In the genomic region with DNA sequence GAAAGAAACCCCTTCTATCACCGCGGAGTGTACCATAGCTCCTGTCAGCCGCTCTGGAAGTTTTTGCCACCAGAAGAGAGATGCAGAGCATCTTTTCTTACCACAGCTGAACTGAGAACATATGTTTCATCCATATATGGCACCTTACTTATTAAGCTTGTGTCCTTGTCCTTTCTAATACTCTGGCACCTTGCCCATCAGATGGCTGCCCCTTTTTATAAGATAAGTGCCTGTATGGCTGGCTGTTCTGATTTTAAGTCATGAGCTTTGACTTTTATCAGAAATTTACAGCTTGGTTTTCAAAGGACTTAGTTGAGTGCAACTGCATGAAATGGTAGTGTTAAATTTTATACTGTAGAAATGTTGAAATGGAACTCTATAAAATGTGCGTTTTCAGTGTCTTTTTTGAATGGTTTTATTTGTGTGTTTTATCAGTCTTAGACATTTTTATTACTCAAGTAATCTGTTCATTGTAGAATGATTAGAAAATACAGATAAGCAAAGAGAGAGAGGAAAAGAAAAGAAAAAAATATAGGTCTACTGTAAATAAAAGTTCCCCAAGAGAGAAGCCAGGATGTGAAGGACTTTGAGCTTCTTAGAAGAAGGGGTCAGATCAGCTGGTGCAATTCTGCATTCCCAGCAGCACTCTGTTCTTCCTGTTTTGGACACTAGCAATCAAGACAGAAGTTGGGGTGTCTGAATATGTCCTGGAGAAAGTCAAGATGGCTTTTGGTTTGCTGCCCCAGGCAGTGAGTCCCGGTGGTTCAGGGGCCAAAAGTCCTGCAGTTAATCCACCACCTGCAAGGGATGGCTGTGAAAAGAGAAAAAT, we compare ENCODE assay signal across 1 cellular context.
TF ChIP-seq lines count a peak whose summit lies in the region.

No MANE protein-coding gene starts in this region.

TF ChIP-seq in HEK293, 187 proteins besides CTCF, POLR2A, EP300 and RAD21 (continued from another document):
- TF ChIP-seq, protein P1, sequence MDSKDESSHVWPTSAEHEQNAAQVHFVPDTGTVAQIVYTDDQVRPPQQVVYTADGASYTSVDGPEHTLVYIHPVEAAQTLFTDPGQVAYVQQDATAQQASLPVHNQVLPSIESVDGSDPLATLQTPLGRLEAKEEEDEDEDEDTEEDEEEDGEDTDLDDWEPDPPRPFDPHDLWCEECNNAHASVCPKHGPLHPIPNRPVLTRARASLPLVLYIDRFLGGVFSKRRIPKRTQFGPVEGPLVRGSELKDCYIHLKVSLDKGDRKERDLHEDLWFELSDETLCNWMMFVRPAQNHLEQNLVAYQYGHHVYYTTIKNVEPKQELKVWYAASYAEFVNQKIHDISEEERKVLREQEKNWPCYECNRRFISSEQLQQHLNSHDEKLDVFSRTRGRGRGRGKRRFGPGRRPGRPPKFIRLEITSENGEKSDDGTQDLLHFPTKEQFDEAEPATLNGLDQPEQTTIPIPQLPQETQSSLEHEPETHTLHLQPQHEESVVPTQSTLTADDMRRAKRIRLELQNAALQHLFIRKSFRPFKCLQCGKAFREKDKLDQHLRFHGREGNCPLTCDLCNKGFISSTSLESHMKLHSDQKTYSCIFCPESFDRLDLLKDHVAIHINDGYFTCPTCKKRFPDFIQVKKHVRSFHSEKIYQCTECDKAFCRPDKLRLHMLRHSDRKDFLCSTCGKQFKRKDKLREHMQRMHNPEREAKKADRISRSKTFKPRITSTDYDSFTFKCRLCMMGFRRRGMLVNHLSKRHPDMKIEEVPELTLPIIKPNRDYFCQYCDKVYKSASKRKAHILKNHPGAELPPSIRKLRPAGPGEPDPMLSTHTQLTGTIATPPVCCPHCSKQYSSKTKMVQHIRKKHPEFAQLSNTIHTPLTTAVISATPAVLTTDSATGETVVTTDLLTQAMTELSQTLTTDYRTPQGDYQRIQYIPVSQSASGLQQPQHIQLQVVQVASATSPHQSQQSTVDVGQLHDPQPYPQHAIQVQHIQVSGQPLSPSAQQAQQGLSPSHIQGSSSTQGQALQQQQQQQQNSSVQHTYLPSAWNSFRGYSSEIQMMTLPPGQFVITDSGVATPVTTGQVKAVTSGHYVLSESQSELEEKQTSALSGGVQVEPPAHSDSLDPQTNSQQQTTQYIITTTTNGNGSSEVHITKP (tag by site-specific recombination; IDR thresholded peaks at IDR 0.05), result peak; percentile 49; the same call in 1 of the 2 replicates
- TF ChIP-seq ZNF10 (tag by site-specific recombination; IDR thresholded peaks at IDR 0.05) (no peak), ZNF221 (tag by site-specific recombination; IDR thresholded peaks at IDR 0.05; ENCODE audit: borderline replicate concordance) (no peak), ZFP69B (tag by site-specific recombination; IDR thresholded peaks at IDR 0.05) (no peak)
